In the genomic region with DNA sequence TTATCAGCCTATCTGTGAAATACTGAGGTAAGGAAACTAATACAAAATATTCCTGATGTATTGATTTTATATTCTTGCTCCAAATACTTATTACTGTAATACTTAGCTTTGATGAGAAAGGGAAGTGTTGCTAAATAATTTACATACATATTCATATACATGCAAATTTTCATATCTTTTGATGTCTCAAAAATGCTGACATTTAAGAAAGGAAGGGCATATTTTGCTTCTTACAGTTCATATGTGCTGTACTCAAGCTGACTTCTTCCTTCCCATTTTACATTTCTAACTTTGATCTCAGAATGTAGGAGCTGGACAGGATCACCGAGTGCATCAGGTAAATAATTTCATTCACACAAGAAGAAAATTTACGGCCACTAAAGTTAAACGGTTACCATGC, we compare ENCODE assay signal across 6 cellular contexts.
"Had no signal": no experiment of that assay in that cellular context is flagged by ENCODE, and none has a peak within 500 bp of the region (broad histone marks: within the 10 kb centered on the region; RNA-seq: fewer than 3 reads in every experiment).

No MANE protein-coding gene starts in this region.

- DNase-seq: KBM-7, KG1 had no signal

- H3K4me3 ChIP-seq: K562 had no signal

- FAIRE-seq: HTR-8/SVneo, K562 had no signal

- ATAC-seq: K562 had no signal

- H3K27ac ChIP-seq: HL-60, KMS-11 had no signal

- H3K4me2 ChIP-seq: KMS-11 had no signal

- H3K9ac ChIP-seq: KMS-11 had no signal
